1 cellular context compared by ENCODE assay signal in genomic region chr10:29254123-29255046, GRCh38.
TF ChIP-seq lines count a peak whose summit lies in the region.

No MANE protein-coding gene starts in this region.

TF ChIP-seq in K562, 482 proteins besides CTCF, POLR2A, EP300 and RAD21 (continued from another document and continues in another):
- TF ChIP-seq RHOXF2B (CRISPR knock-in tag; conservative IDR thresholded peaks at IDR 0.05) (no peak), FOXA3 (CRISPR knock-in tag; conservative IDR thresholded peaks at IDR 0.05 in 1 of 2, IDR thresholded peaks at IDR 0.05 in 1 of 2) (no peak), SMAD3 (CRISPR knock-in tag; conservative IDR thresholded peaks at IDR 0.05) (no peak), SIX5 (IDR thresholded peaks at IDR 0.05; ENCODE audit: borderline replicate concordance in 1 of 2, insufficient read depth in 1 of 2, low read depth in 1 of 2, low read length in 2 of 2) (no peak), CCNT2 (IDR thresholded peaks at IDR 0.05; ENCODE audit: borderline replicate concordance, extremely low read depth, insufficient read length, low read depth, low read length) (peak; percentile 40), TCF3 (CRISPR knock-in tag; IDR thresholded peaks at IDR 0.05) (peak; percentile 46), ZNF224 (CRISPR knock-in tag; IDR thresholded peaks at IDR 0.05) (no peak), MCM2 (IDR thresholded peaks at IDR 0.05; ENCODE audit: low read depth) (no peak), CBX1 (IDR thresholded peaks at IDR 0.05; ENCODE audit: low read depth) (peak; percentile 66; the same call in 1 of the 2 replicates), BDP1 (IDR thresholded peaks at IDR 0.05; ENCODE audit: insufficient read depth, insufficient read length) (no peak), ZBTB12 (CRISPR knock-in tag; IDR thresholded peaks at IDR 0.05) (no peak), STAG1 (CRISPR knock-in tag; IDR thresholded peaks at IDR 0.05; ENCODE audit: borderline replicate concordance) (no peak), RNF2 (IDR thresholded peaks at IDR 0.05) (peak; percentile 91; the same call in 1 of the 2 replicates), ZNF174 (CRISPR knock-in tag; IDR thresholded peaks at IDR 0.05) (no peak), MLLT1 (IDR thresholded peaks at IDR 0.05) (peak in 1 of 2 experiments; percentile 59; a peak in 1 of 4 replicates), ZBTB9 (CRISPR knock-in tag; IDR thresholded peaks at IDR 0.05) (no peak), ARID1B (IDR thresholded peaks at IDR 0.05) (peak; percentile 74), CHD2 (IDR thresholded peaks at IDR 0.05; ENCODE audit: low read depth, low read length) (no peak), PML (IDR thresholded peaks at IDR 0.05; ENCODE audit: low read length) (no peak), MECOM (CRISPR knock-in tag; IDR thresholded peaks at IDR 0.05) (no peak), MAZ (CRISPR knock-in tag; conservative IDR thresholded peaks at IDR 0.05 in 1 of 2, IDR thresholded peaks at IDR 0.05 in 1 of 2) (peak; percentile 98), BCOR (IDR thresholded peaks at IDR 0.05) (no peak), KDM1A (IDR thresholded peaks at IDR 0.05) (no peak), CHD1 (IDR thresholded peaks at IDR 0.05; ENCODE audit: low read length) (no peak), GMEB1 (CRISPR knock-in tag; IDR thresholded peaks at IDR 0.05) (no peak), ZNF512 (tag; IDR thresholded peaks at IDR 0.05) (peak; percentile 99), CREB3L1 (IDR thresholded peaks at IDR 0.05; ENCODE audit: borderline replicate concordance, low read depth) (no peak), HDGF (IDR thresholded peaks at IDR 0.05) (no peak), U2AF2 (optimal IDR thresholded peaks at IDR 0.05; ENCODE audit: low read depth, low read length) (no peak), NEUROD1 (IDR thresholded peaks at IDR 0.05; ENCODE audit: borderline replicate concordance, low read depth, low read length, partially characterized antibody) (peak; percentile 60), HINFP (tag; conservative IDR thresholded peaks at IDR 0.05; ENCODE audit: low read depth) (peak; percentile 27; the same call in 1 of the 2 replicates), TRIM24 (IDR thresholded peaks at IDR 0.05) (no peak), ZNF140 (CRISPR knock-in tag; IDR thresholded peaks at IDR 0.05) (no peak), CSDE1 (IDR thresholded peaks at IDR 0.05) (no peak), PRDM10 (IDR thresholded peaks at IDR 0.05; ENCODE audit: partially characterized antibody) (peak; percentile 70), E2F4 (CRISPR knock-in tag; IDR thresholded peaks at IDR 0.05; ENCODE audit: low read depth) (no peak), PREB (CRISPR knock-in tag; IDR thresholded peaks at IDR 0.05) (no peak), POLR2AphosphoS5 (IDR thresholded peaks at IDR 0.05; ENCODE audit: control insufficient read depth, insufficient read depth, low read depth, low read length) (no peak), TRIM25 (IDR thresholded peaks at IDR 0.05; ENCODE audit: borderline replicate concordance) (no peak), ATF7 (IDR thresholded peaks at IDR 0.05) (peak; percentile 70), RFX5 (IDR thresholded peaks at IDR 0.05; ENCODE audit: low read depth, low read length) (no peak), BCL6 (CRISPR knock-in tag; IDR thresholded peaks at IDR 0.05) (no peak), MAFF (IDR thresholded peaks at IDR 0.05; ENCODE audit: low read length) (no peak), FOXJ3 (CRISPR knock-in tag; IDR thresholded peaks at IDR 0.05) (no peak), PTTG1 (tag; IDR thresholded peaks at IDR 0.05; ENCODE audit: low read depth) (no peak), ERF (CRISPR knock-in tag; IDR thresholded peaks at IDR 0.05) (no peak), RCOR1 (IDR thresholded peaks at IDR 0.05; ENCODE audit: borderline replicate concordance in 1 of 2, low read depth in 2 of 2, low read length in 2 of 2) (peak in 1 of 2 experiments; percentile 72; a peak in 2 of 4 replicates), NR4A1 (CRISPR knock-in tag; IDR thresholded peaks at IDR 0.05) (no peak), NR4A1 (tag; IDR thresholded peaks at IDR 0.05) (no peak), KLF13 (tag; IDR thresholded peaks at IDR 0.05; ENCODE audit: borderline replicate concordance, low read depth) (no peak)
